In the genomic region with DNA sequence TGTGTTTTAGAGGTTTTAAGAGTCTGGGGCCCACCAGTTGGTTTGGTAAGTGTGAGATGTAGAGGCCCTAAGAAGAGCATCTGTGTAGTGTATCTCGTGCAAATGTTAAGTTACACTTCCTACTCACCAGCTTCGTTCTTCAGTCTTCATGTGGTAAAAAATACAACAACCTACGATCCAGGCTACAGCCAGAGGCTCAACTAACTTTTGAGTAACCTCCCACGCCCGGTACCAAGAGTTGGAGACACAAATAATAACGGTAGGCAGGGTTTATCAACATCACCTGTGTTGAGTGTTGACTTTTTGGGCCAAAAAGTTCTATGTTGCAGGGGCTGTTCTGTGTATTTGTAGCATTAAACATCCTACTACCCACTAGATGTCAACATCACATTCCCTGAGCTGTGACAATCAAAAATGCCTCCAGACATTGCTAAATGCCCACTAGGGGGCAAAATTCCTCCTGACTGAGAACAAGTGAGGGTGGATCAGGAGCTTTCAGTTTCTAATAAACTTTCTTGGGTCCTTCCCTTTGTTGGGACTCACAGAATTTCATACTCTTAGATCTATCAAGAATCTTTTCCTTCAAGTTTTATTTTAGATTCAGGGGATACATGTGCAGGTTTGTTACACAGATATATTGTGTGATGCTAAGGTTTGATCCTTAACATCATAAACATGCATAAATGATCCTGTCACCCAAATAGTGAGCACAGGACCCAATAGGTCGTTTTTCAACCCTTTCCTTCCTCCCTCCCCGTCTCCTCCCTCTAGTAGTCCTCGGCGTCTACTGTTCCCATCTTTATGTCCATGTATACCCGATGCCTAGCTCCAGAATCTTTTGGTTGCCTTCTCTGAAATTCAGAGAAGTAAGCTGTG, we compare ENCODE assay signal across 8 cellular contexts.
A peak's percentile ranks its signal among the peaks of the same experiment; 100 is the strongest.
DNase-seq lines count a peak whose midpoint lies in the region; ATAC-seq and TF ChIP-seq lines count a peak whose summit lies in the region.

No MANE protein-coding gene starts in this region.

- H3K36me3 ChIP-seq in PC-3 (ENCODE audit: low read depth, low read length) (no peaks in the 10 kb centered on the region), gastroesophageal sphincter (no peaks in the 10 kb centered on the region), parathyroid adenoma (ENCODE audit: control insufficient read depth, insufficient read depth, low read length) (no peaks in the 10 kb centered on the region)

- H3K4me2 ChIP-seq in PC-3 (ENCODE audit: low read length): peak overlapping the region; percentile 44
- peak overlapping the region; percentile 62 for H3K4me2 ChIP-seq in parathyroid adenoma (ENCODE audit: low read length)

- no peaks in the 10 kb centered on the region for H3K9me2 ChIP-seq in PC-3 (replicated peaks; ENCODE audit: low read length)

- no peak overlapping the region for H3K9ac ChIP-seq in PC-3 (ENCODE audit: low read length)
- H3K9ac ChIP-seq in parathyroid adenoma: no peak overlapping the region

- no peaks in the 10 kb centered on the region for H3K9me3 Mint-ChIP-seq in activated T-helper 2 cell treated with anti-CD3 and anti-CD28 coated beads, Interferon-gamma antibody, Interleukin-2, Interleukin-4, amounts not matched to agents 10 μg/mL and 5 μg/mL and 100 μg/mL, durations not matched to agents 14 hours and 24 hours and 36 hours

- no peak for TF ChIP-seq POLR2A in gastroesophageal sphincter (IDR thresholded peaks at IDR 0.05)

- no peaks in the 10 kb centered on the region for H3K36me3 Mint-ChIP-seq in activated T-helper 2 cell treated with anti-CD3 and anti-CD28 coated beads, Interferon-gamma antibody, Interleukin-2, Interleukin-4, amounts not matched to agents 10 μg/mL and 5 μg/mL and 100 μg/mL, durations not matched to agents 14 hours and 24 hours and 36 hours (ENCODE audit: low read depth)

- CTCF ChIA-PET in PC-3 (lab: Charles Lee): interaction anchor here (0.8 to 1.4 kb wide), 2 partner anchors 23 to 96 kb away, joined by 3 to 19 read pairs; a partner anchor contains a TSS

- TF ChIP-seq CTCF in PC-3 (conservative IDR thresholded peaks at IDR 0.05; ENCODE audit: low read depth, low read length) (peak; percentile 93), gastroesophageal sphincter (IDR thresholded peaks at IDR 0.05) (peak; percentile 71 to 81 (median 76)), parathyroid adenoma (IDR thresholded peaks at IDR 0.05) (peak; percentile 88)

- peak; percentile 56 for DNase-seq in DMS153 treated with DMSO at 0.1 percent for 48 hours (lab: John Stamatoyannopoulos, UW; ENCODE audit: unreplicated experiment)
- DNase-seq in PC-3: peak; percentile 76
- DNase-seq in activated T-helper 2 cell treated with anti-CD3 and anti-CD28 coated beads, Interferon-gamma antibody, Interleukin-2, Interleukin-4, amounts not matched to agents 10 μg/mL and 5 μg/mL and 100 μg/mL, durations not matched to agents 14 hours and 24 hours and 36 hours (ENCODE audit: low spot score): peak; percentile 39
- no peak for DNase-seq in cortex of kidney (lab: John Stamatoyannopoulos, UW)

- H3K9me3 ChIP-seq in PC-3 (ENCODE audit: low read length) (no peaks in the 10 kb centered on the region), gastroesophageal sphincter (no peaks in the 10 kb centered on the region), parathyroid adenoma (ENCODE audit: control insufficient read depth, low read length) (no peaks in the 10 kb centered on the region)

- H3K27me3 ChIP-seq in PC-3 (ENCODE audit: low read length): no peaks in the 10 kb centered on the region
- H3K27me3 ChIP-seq in gastroesophageal sphincter: no peaks in the 10 kb centered on the region
- H3K27me3 ChIP-seq in parathyroid adenoma (ENCODE audit: control insufficient read depth, insufficient read depth, low read length): no peaks in the 10 kb centered on the region

- H3K4me3 ChIP-seq in PC-3 (ENCODE audit: low read length) (no peak overlapping the region), gastroesophageal sphincter (peak overlapping the region in 1 of 2 donors; percentile 30), parathyroid adenoma (ENCODE audit: low read depth, low read length) (peak overlapping the region; percentile 38)

- POLR2A ChIA-PET in PC-3 (lab: Charles Lee; ENCODE audit: unreplicated experiment): no interaction called here

- BruUV-seq in PC-3 (replicated peaks; lab: Mats Ljungman, UMichigan): no TSS peak

- TF ChIP-seq EP300 in gastroesophageal sphincter (IDR thresholded peaks at IDR 0.05): no peak

- peak; percentile 94 for ATAC-seq in GM19467 (IDR thresholded peaks at IDR 0.05; ENCODE audit: unreplicated experiment)
- ATAC-seq in HG03558 (IDR thresholded peaks at IDR 0.05; ENCODE audit: extremely low read depth, unreplicated experiment): peak; percentile 91
- peak; percentile 94 for ATAC-seq in PC-3
- ATAC-seq in gastroesophageal sphincter: peak; percentile 90

- H3F3A ChIP-seq in PC-3 (ENCODE audit: low read length, unreplicated experiment): no peaks in the 10 kb centered on the region

- no peaks in the 10 kb centered on the region for H3K79me2 ChIP-seq in PC-3 (ENCODE audit: low read length)
- H3K79me2 ChIP-seq in parathyroid adenoma: peaks cover 10% of the 10 kb centered on the region

- H3K4me1 ChIP-seq in PC-3 (ENCODE audit: insufficient read depth, low read length) (peaks cover 5% of the 10 kb centered on the region), gastroesophageal sphincter (peaks cover 0 to 25% (median 4%) of the 10 kb centered on the region in 3 donors), parathyroid adenoma (peaks cover 5% of the 10 kb centered on the region)

- peaks cover 1% of the 10 kb centered on the region for H3K27me3 Mint-ChIP-seq in activated T-helper 2 cell treated with anti-CD3 and anti-CD28 coated beads, Interferon-gamma antibody, Interleukin-2, Interleukin-4, amounts not matched to agents 10 μg/mL and 5 μg/mL and 100 μg/mL, durations not matched to agents 14 hours and 24 hours and 36 hours (ENCODE audit: low read depth)

- no peak overlapping the region for H3K27ac ChIP-seq in PC-3 (ENCODE audit: low read length)
- peak overlapping the region in 1 of 4 donors; percentile 12 for H3K27ac ChIP-seq in gastroesophageal sphincter
- H3K27ac ChIP-seq in parathyroid adenoma: no peak overlapping the region

- H2AFZ ChIP-seq in PC-3 (ENCODE audit: low read length) (peak overlapping the region; percentile 52; the same call in 1 of the 2 replicates), parathyroid adenoma (peak overlapping the region; percentile 13)

- H4K20me1 ChIP-seq in PC-3 (ENCODE audit: low read length): no peaks in the 10 kb centered on the region

- intact Hi-C loops in PC-3 (cut with micrococcal nuclease): loop anchor here (1.0 to 5.0 kb wide), 3 partner anchors 24 to 301 kb away; no protein-coding TSS in a partner anchor
- intact Hi-C loops in activated T-helper 2 cell treated with anti-CD3 and anti-CD28 coated beads, Interferon-gamma antibody, Interleukin-2, Interleukin-4, amounts not matched to agents 10 μg/mL and 5 μg/mL and 100 μg/mL, durations not matched to agents 14 hours and 24 hours and 36 hours (cut with micrococcal nuclease): loop anchor here (1.0 to 10.0 kb wide), 2 partner anchors 96 to 304 kb away; no protein-coding TSS in a partner anchor

- H3K4me1 Mint-ChIP-seq in activated T-helper 2 cell treated with anti-CD3 and anti-CD28 coated beads, Interferon-gamma antibody, Interleukin-2, Interleukin-4, amounts not matched to agents 10 μg/mL and 5 μg/mL and 100 μg/mL, durations not matched to agents 14 hours and 24 hours and 36 hours (ENCODE audit: low read depth): peaks cover 16% of the 10 kb centered on the region

- peak overlapping the region; percentile 51 for H3K4me3 Mint-ChIP-seq in activated T-helper 2 cell treated with anti-CD3 and anti-CD28 coated beads, Interferon-gamma antibody, Interleukin-2, Interleukin-4, amounts not matched to agents 10 μg/mL and 5 μg/mL and 100 μg/mL, durations not matched to agents 14 hours and 24 hours and 36 hours (ENCODE audit: low read depth)

- WGBS in gastroesophageal sphincter (ENCODE audit: low coverage in 1 of 2), 2 donors: 62 to 91% methylated on average over 5 to 11 of the region's 11 CpGs

- H3K27ac Mint-ChIP-seq in activated T-helper 2 cell treated with anti-CD3 and anti-CD28 coated beads, Interferon-gamma antibody, Interleukin-2, Interleukin-4, amounts not matched to agents 10 μg/mL and 5 μg/mL and 100 μg/mL, durations not matched to agents 14 hours and 24 hours and 36 hours: no peak overlapping the region
